8 cellular contexts compared by ENCODE assay signal in genomic region chr19:1513492-1514294, GRCh38. TPM values are rescaled to one million over a fixed set of nuclear protein-coding genes. Genes with fewer than 3 reads are reported as not detected.
DNase-seq lines count a peak whose midpoint lies in the region; ATAC-seq, FAIRE-seq and TF ChIP-seq lines count a peak whose summit lies in the region.

No MANE protein-coding gene starts in this region.

- peaks cover 34 to 53% (median 37%) of the 10 kb centered on the region in 3 donors for H3K4me1 ChIP-seq in esophagus squamous epithelium

- no peaks in the 10 kb centered on the region for H3K9me3 ChIP-seq in esophagus squamous epithelium

- no peak for FAIRE-seq in urothelium cell line (lab: Jason Lieb, UNC)

- no CpG with 5 or more reads among the region's 53 CpGs for WGBS in esophagus squamous epithelium, 2 donors

- H3K27ac ChIP-seq in esophagus squamous epithelium, result peak overlapping the region; percentile 88 to 91 (median 89)

- DNase-seq in EH (ENCODE audit: low read depth), result peak; percentile 63
- peak; percentile 4 for DNase-seq in NCI-H2196 treated with DMSO at 0.1 percent for 48 hours (lab: John Stamatoyannopoulos, UW; ENCODE audit: unreplicated experiment)
- peak; percentile 68 for DNase-seq in activated CD8-positive, alpha-beta memory T cell treated with anti-CD3 and anti-CD28 coated beads, Interleukin-2, amount 50 U/mL, for 4 hours
- no peak for DNase-seq in esophagus squamous epithelium (lab: John Stamatoyannopoulos, UW)
- DNase-seq in osteocyte (ENCODE audit: extremely low spot score, unreplicated experiment), result peak; percentile 84
- DNase-seq in urothelium cell line (ENCODE audit: low spot score), result peak; percentile 76

- ATAC-seq in HG03025 (IDR thresholded peaks at IDR 0.05; ENCODE audit: low FRiP score, unreplicated experiment), result no peak
- ATAC-seq in GM21737 (IDR thresholded peaks at IDR 0.05; ENCODE audit: unreplicated experiment), result no peak

- peaks cover 3% of the 10 kb centered on the region for H3K27me3 Mint-ChIP-seq in osteocyte (ENCODE audit: unreplicated experiment)

- peaks cover 0 to 53% (median 0%) of the 10 kb centered on the region in 4 donors for H3K27me3 ChIP-seq in esophagus squamous epithelium

- H3K36me3 Mint-ChIP-seq in osteocyte (ENCODE audit: unreplicated experiment), result no peaks in the 10 kb centered on the region

- no peak overlapping the region for H3K27ac Mint-ChIP-seq in osteocyte (ENCODE audit: unreplicated experiment)

- peak overlapping the region; percentile 49 to 77 (median 60) for H3K4me3 ChIP-seq in esophagus squamous epithelium

- no peak for TF ChIP-seq POLR2A in esophagus squamous epithelium (IDR thresholded peaks at IDR 0.05)

- intact Hi-C loops in esophagus squamous epithelium (cut with DNase I), result no loop called here

- no peaks in the 10 kb centered on the region for H3K36me3 ChIP-seq in esophagus squamous epithelium

- no peaks in the 10 kb centered on the region for H3K9me3 Mint-ChIP-seq in osteocyte (ENCODE audit: unreplicated experiment)

- peak overlapping the region; percentile 6 for H3K4me3 Mint-ChIP-seq in osteocyte (ENCODE audit: unreplicated experiment)

- TF ChIP-seq CTCF in esophagus squamous epithelium (IDR thresholded peaks at IDR 0.05), result peak; percentile 44 to 83 (median 70)
- TF ChIP-seq CTCF in osteocyte (IDR thresholded peaks at IDR 0.05), result peak; percentile 68

- peaks cover 14% of the 10 kb centered on the region for H3K4me1 Mint-ChIP-seq in osteocyte (ENCODE audit: unreplicated experiment)

RNA-seq across cellular contexts. Expression of gene ADAMTSL5, which starts 0.9 kb away (rescaled TPM):
- total RNA-seq in esophagus squamous epithelium (10 to 100 TPM; 13.5 to 20.8 (median 18.8) TPM), osteocyte (4.4 and 6.4 TPM in 2 replicates)

RNA-seq across cellular contexts. Expression of gene PLK5, which starts 10.2 kb away (rescaled TPM):
- total RNA-seq in esophagus squamous epithelium (under 1 TPM in 2 of 4 donors, not detected in 2; 0.19 to 0.66 TPM), osteocyte (0.54 TPM in 1 of 2 replicates, not detected in the other)

RNA-seq across cellular contexts. Expression of gene REEP6, which starts 22.7 kb away (rescaled TPM):
- total RNA-seq in esophagus squamous epithelium, result 10 to 100 TPM in 2 of 4 donors, 1 to 10 TPM in 2; 5.7 to 13.8 (median 9.4) TPM
- total RNA-seq in osteocyte, result 4.1 and 4.4 TPM in 2 replicates

RNA-seq across cellular contexts. Expression of gene PCSK4, which starts 23.5 kb away (rescaled TPM):
- 1 to 10 TPM in 2 of 4 donors, under 1 TPM in 2; 0.35 to 5.5 (median 1.1) TPM for total RNA-seq in esophagus squamous epithelium
- 3.2 and 5.7 TPM in 2 replicates for total RNA-seq in osteocyte

RNA-seq across cellular contexts. Expression of gene C19orf25, which starts 34.7 kb away (rescaled TPM):
- total RNA-seq in esophagus squamous epithelium (10 to 100 TPM; 17.8 to 24.5 (median 23.0) TPM), osteocyte (38.0 and 38.9 TPM in 2 replicates)
